ENCODE assay signal across 19 cellular contexts in the genomic region with DNA sequence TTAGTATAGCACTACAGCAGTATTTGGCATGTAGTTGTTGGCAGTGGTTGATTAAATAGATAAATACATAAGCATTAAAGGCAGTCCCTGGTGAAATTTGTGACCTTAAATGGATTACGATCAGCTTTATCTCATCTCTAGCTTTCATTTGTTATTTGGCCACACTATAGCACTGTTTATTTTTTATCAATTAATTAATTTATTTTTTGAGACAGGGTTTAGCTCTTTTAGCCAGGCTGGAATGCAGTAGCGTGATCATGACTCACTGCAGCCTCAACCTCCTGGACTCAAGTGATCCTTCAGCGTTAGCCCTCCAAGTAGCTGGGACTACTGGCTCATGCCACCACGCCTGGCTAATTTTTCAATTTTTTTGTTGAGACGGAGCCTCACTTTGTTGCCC. TPM values are rescaled to one million over a fixed set of nuclear protein-coding genes. Genes with fewer than 3 reads are reported as not detected.
DNase-seq lines count a peak whose midpoint lies in the region; ATAC-seq and TF ChIP-seq lines count a peak whose summit lies in the region.
"Had no signal": no experiment of that assay in that cellular context is flagged by ENCODE, and none has a peak within 500 bp of the region (broad histone marks: within the 10 kb centered on the region; RNA-seq: fewer than 3 reads in every experiment).

No MANE protein-coding gene starts in this region.

- POLR2A ChIA-PET in IMR-90 (lab: Charles Lee; ENCODE audit: unreplicated experiment): no interaction called here
- POLR2A ChIA-PET in CD4-positive, alpha-beta memory T cell (lab: Charles Lee; ENCODE audit: partially characterized antibody): interaction anchor here (0.9 to 5.7 kb wide), 2 partner anchors 15 to 78 kb away, joined by 6 to 101 read pairs; a partner anchor contains a TSS

- H3K14ac ChIP-seq in IMR-90 (replicated peaks; ENCODE audit: low read depth, low read length): peak overlapping the region; percentile 61; the same call in 1 of the 2 replicates

- H3K4ac ChIP-seq in IMR-90 (ENCODE audit: low read depth, low read length): peak overlapping the region; percentile 72; the same call in 1 of the 2 replicates

- peak overlapping the region; percentile 22; the same call in 1 of the 3 replicates for H2BK15ac ChIP-seq in IMR-90 (ENCODE audit: low read depth, low read length)

- H3K36me3 Mint-ChIP-seq in CD4-positive, alpha-beta memory T cell: no peaks in the 10 kb centered on the region
- H3K36me3 Mint-ChIP-seq: activated naive CD8-positive, alpha-beta T cell; IgD-negative memory B cell had no signal

- H3K4me2 ChIP-seq in IMR-90 (ENCODE audit: low read depth, low read length): peak overlapping the region; percentile 40

- TF ChIP-seq CTCF in IMR-90 (conservative IDR thresholded peaks at IDR 0.05; ENCODE audit: low read depth, low read length): no peak
- no peak for TF ChIP-seq CTCF in adrenal gland (IDR thresholded peaks at IDR 0.05)
- TF ChIP-seq CTCF in upper lobe of left lung (IDR thresholded peaks at IDR 0.05): no peak
- no peak for TF ChIP-seq CTCF in ovary (IDR thresholded peaks at IDR 0.05)

- dilution Hi-C loops in IMR-90 (cut with HindIII; ENCODE audit: low sequenced_read_pairs, unreplicated experiment): no loop called here

- BruUV-seq in IMR-90 (replicated peaks; lab: Mats Ljungman, UMichigan): no TSS peak

- peaks cover 7 to 30% of the 10 kb centered on the region in 2 experiments for H3K79me1 ChIP-seq in IMR-90 (ENCODE audit: low read depth in 1 of 2, low read length in 2 of 2)

- H3K4me3 ChIP-seq in IMR-90 (ENCODE audit: insufficient read depth, low read depth, low read length): no peak overlapping the region
- H3K4me3 ChIP-seq in adrenal gland: no peak overlapping the region
- H3K4me3 ChIP-seq in upper lobe of left lung: no peak overlapping the region
- no peak overlapping the region for H3K4me3 ChIP-seq in ovary
- no peak overlapping the region for H3K4me3 ChIP-seq in CD4-positive, alpha-beta memory T cell (ENCODE audit: low read length in 2 of 2)
- H3K4me3 ChIP-seq in HAP-1: no peak overlapping the region
- H3K4me3 ChIP-seq: SJCRH30, tibial artery had no signal

- H2AFZ ChIP-seq in IMR-90 (replicated peaks; ENCODE audit: low read length, poor library complexity): no peak overlapping the region

- H3K36me3 ChIP-seq in IMR-90 (ENCODE audit: control insufficient read depth, insufficient read depth, low read length) (no peaks in the 10 kb centered on the region), adrenal gland (replicated peaks in 1 of 2) (no peaks in the 10 kb centered on the region), upper lobe of left lung (no peaks in the 10 kb centered on the region), ovary (no peaks in the 10 kb centered on the region), HAP-1 (replicated peaks) (no peaks in the 10 kb centered on the region)
- no peaks in the 10 kb centered on the region for H3K36me3 ChIP-seq in CD4-positive, alpha-beta memory T cell (ENCODE audit: insufficient read depth, low read length)
- H3K36me3 ChIP-seq: SJCRH30, tibial artery had no signal

- H2BK120ac ChIP-seq in IMR-90 (ENCODE audit: low read depth, low read length): peak overlapping the region; percentile 83

- no peak overlapping the region for H2AK9ac ChIP-seq in IMR-90 (replicated peaks; ENCODE audit: low read depth, low read length, poor library complexity)

- H3K9me3 ChIP-seq in IMR-90 (ENCODE audit: control insufficient read depth, insufficient read depth, low read length) (no peaks in the 10 kb centered on the region), adrenal gland (replicated peaks in 1 of 3) (no peaks in the 10 kb centered on the region), upper lobe of left lung (no peaks in the 10 kb centered on the region), ovary (no peaks in the 10 kb centered on the region), HAP-1 (no peaks in the 10 kb centered on the region)
- no peaks in the 10 kb centered on the region for H3K9me3 ChIP-seq in CD4-positive, alpha-beta memory T cell (ENCODE audit: control insufficient read depth in 1 of 2, low read length in 2 of 2)
- H3K9me3 ChIP-seq: SJCRH30, tibial artery had no signal

- peaks cover 22 to 58% (median 37%) of the 10 kb centered on the region in 4 donors for H3K4me1 Mint-ChIP-seq in CD4-positive, alpha-beta memory T cell

- H4K8ac ChIP-seq in IMR-90 (ENCODE audit: low read depth in 2 of 2, low read length in 2 of 2): peak overlapping the region in 1 of 2 experiments; percentile 19; a peak in 1 of 4 replicates

- peak overlapping the region; percentile 91 for H3K27ac ChIP-seq in IMR-90 (ENCODE audit: insufficient read depth, low read length)
- H3K27ac ChIP-seq in adrenal gland: peak overlapping the region; percentile 13 to 74 (median 41)
- H3K27ac ChIP-seq in upper lobe of left lung: peak overlapping the region; percentile 11 to 69 (median 49)
- H3K27ac ChIP-seq in ovary: no peak overlapping the region
- H3K27ac ChIP-seq in CD4-positive, alpha-beta memory T cell (ENCODE audit: low read depth, low read length): no peak overlapping the region
- H3K27ac ChIP-seq: SJCRH30 had no signal

- H3K27me3 ChIP-seq in IMR-90 (ENCODE audit: control insufficient read depth, insufficient read depth, low read length) (no peaks in the 10 kb centered on the region), adrenal gland (no peaks in the 10 kb centered on the region), upper lobe of left lung (no peaks in the 10 kb centered on the region), ovary (no peaks in the 10 kb centered on the region), HAP-1 (ENCODE audit: low read depth) (no peaks in the 10 kb centered on the region)
- H3K27me3 ChIP-seq in CD4-positive, alpha-beta memory T cell (ENCODE audit: insufficient read depth, low read length): no peaks in the 10 kb centered on the region
- H3K27me3 ChIP-seq: tibial artery had no signal

- H3K18ac ChIP-seq in IMR-90 (ENCODE audit: low read depth, low read length): peak overlapping the region; percentile 65; the same call in 1 of the 2 replicates

- H3K4me3 Mint-ChIP-seq in CD4-positive, alpha-beta memory T cell: peak overlapping the region in 1 of 8 donors; percentile 51
- H3K4me3 Mint-ChIP-seq: activated CD4-positive, alpha-beta T cell treated with anti-CD3 and anti-CD28 coated beads, Interleukin-2, amount 10 ng/mL, durations not matched to agents 7 days and 5 days; activated naive CD8-positive, alpha-beta T cell; central memory CD8-positive, alpha-beta T cell had no signal

- no peak overlapping the region for H3K9ac ChIP-seq in IMR-90 (ENCODE audit: low read depth, low read length)

- DNase-seq in IMR-90: peak; percentile 83
- peak in 6 of 7 donors; percentile 61 to 79 (median 72) for DNase-seq in adrenal gland
- peak; percentile 31 for DNase-seq in hepatic stellate cell (ENCODE audit: low spot score)
- DNase-seq in upper lobe of left lung: peak in 1 of 2 donors; percentile 84
- DNase-seq in ovary: no peak
- DNase-seq in CD4-positive, alpha-beta memory T cell: no peak
- no peak for DNase-seq in HAP-1 (ENCODE audit: low spot score in 2 of 2)
- DNase-seq in NK-92 treated with Interleukin-12 subunit alpha and Interleukin-12 subunit beta, amount 100 ng/mL, for 24 hours (lab: John Stamatoyannopoulos, UW): no peak
- DNase-seq: activated CD4-positive, alpha-beta T cell treated with anti-CD3 and anti-CD28 coated beads, Interleukin-2, amount 10 ng/mL, durations not matched to agents 7 days and 5 days; activated T-cell treated with anti-CD3 and anti-CD28 coated beads, Interleukin-2, amount 50 U/mL, for 1 hour; GF-D8; mesendoderm; SJCRH30; stimulated activated CD4-positive, alpha-beta T cell treated with anti-CD3 and anti-CD28 coated beads, Interleukin-4, amount 100 ng/mL, for 1 hour; stimulated activated CD8-positive, alpha-beta memory T cell treated with anti-CD3 and anti-CD28 coated beads, Interleukin-4, amount 100 ng/mL, for 48 hours; tibial artery had no signal

- H4K5ac ChIP-seq in IMR-90 (ENCODE audit: low read depth, low read length): 0 out of 2 replicates have a peak overlapping the region, but pooled peaks have one; percentile 41

- H3K9me1 ChIP-seq in IMR-90 (ENCODE audit: insufficient read depth, low read length): peaks cover 7% of the 10 kb centered on the region; the same call in 1 of the 2 replicates

- no peaks in the 10 kb centered on the region; the same call in 1 of the 2 replicates for H4K20me1 ChIP-seq in IMR-90 (ENCODE audit: insufficient read depth, low read length)

- 0 out of 2 replicates have a peak overlapping the region, but pooled peaks have one; percentile 69 for H3K23ac ChIP-seq in IMR-90 (ENCODE audit: low read depth, low read length)

- H3K9me3 Mint-ChIP-seq in CD4-positive, alpha-beta memory T cell: no peaks in the 10 kb centered on the region
- H3K9me3 Mint-ChIP-seq: activated CD4-positive, alpha-beta T cell treated with anti-CD3 and anti-CD28 coated beads, Interleukin-2, amount 10 ng/mL, durations not matched to agents 7 days and 5 days; central memory CD8-positive, alpha-beta T cell; IgD-negative memory B cell had no signal

- CTCF ChIA-PET in IMR-90 (lab: Yijun Ruan, JAX): interaction anchor here (0.6 to 1.1 kb wide), 3 partner anchors 18 to 200 kb away, joined by 3 read pairs; no protein-coding TSS in a partner anchor
- CTCF ChIA-PET in CD4-positive, alpha-beta memory T cell (lab: Charles Lee; ENCODE audit: partially characterized antibody): interaction anchor here (0.7 kb wide), 1 partner anchor 15 kb away, joined by 3 read pairs; no protein-coding TSS in a partner anchor

- TF ChIP-seq EP300 in upper lobe of left lung (IDR thresholded peaks at IDR 0.05) (peak in 1 of 4 donors; percentile 74), ovary (IDR thresholded peaks at IDR 0.05) (no peak)

- H3K27me3 Mint-ChIP-seq in CD4-positive, alpha-beta memory T cell: no peaks in the 10 kb centered on the region
- H3K27me3 Mint-ChIP-seq: activated CD4-positive, alpha-beta T cell treated with anti-CD3 and anti-CD28 coated beads, Interleukin-2, amount 10 ng/mL, durations not matched to agents 7 days and 5 days; activated naive CD8-positive, alpha-beta T cell; central memory CD8-positive, alpha-beta T cell; IgD-negative memory B cell had no signal

- H2BK20ac ChIP-seq in IMR-90 (ENCODE audit: low read depth, low read length): peak overlapping the region; percentile 88

- peaks cover 12% of the 10 kb centered on the region for H3K4me1 ChIP-seq in IMR-90 (ENCODE audit: control insufficient read depth, insufficient read depth, low read length)
- H3K4me1 ChIP-seq in adrenal gland (replicated peaks in 1 of 2): peaks cover 2 to 23% of the 10 kb centered on the region in 2 donors
- H3K4me1 ChIP-seq in upper lobe of left lung: peaks cover 8 to 17% (median 16%) of the 10 kb centered on the region in 4 donors
- peaks cover 5% of the 10 kb centered on the region for H3K4me1 ChIP-seq in ovary (ENCODE audit: insufficient read depth)
- H3K4me1 ChIP-seq in CD4-positive, alpha-beta memory T cell (ENCODE audit: insufficient read depth, low read length): peaks cover 17% of the 10 kb centered on the region
- peaks cover 10% of the 10 kb centered on the region for H3K4me1 ChIP-seq in HAP-1
- H3K4me1 ChIP-seq: SJCRH30 had no signal

- H4K91ac ChIP-seq in IMR-90 (ENCODE audit: insufficient read depth, low read depth, low read length): peak overlapping the region; percentile 60

- ATAC-seq in IMR-90 (ENCODE audit: low read depth) (peak; percentile 68), upper lobe of left lung (ENCODE audit: low FRiP score in 2 of 2) (peak in 1 of 2 donors; percentile 68)

- TF ChIP-seq RAD21 in IMR-90 (IDR thresholded peaks at IDR 0.05; ENCODE audit: low read length): no peak

- peak overlapping the region; percentile 78 for H2BK5ac ChIP-seq in IMR-90 (ENCODE audit: low read depth, low read length, poor library complexity, severe bottlenecking)

- 38% methylated on average over 3 of the region's 5 CpGs; no CpG with 5 or more reads in 1 of the 2 experiments for WGBS in IMR-90 (ENCODE audit: extremely low coverage in 2 of 2, insufficient read length in 1 of 2), 2 experiments
- 27 to 55% (median 53%) methylated on average over 5 of the region's 5 CpGs for WGBS in adrenal gland, 4 donors
- WGBS in upper lobe of left lung, 2 donors: 52 to 68% methylated on average over 5 of the region's 5 CpGs
- WGBS in ovary, 3 donors: 76 to 83% (median 82%) methylated on average over 5 of the region's 5 CpGs

- intact Hi-C loops in IMR-90 (cut with micrococcal nuclease) (loop anchor here (5.0 kb wide), 1 partner anchor 177 kb away; no protein-coding TSS in a partner anchor), adrenal gland (cut with DNase I) (no loop called here), ovary (cut with DNase I) (no loop called here)
- intact Hi-C loops in CD4-positive, alpha-beta memory T cell (cut with micrococcal nuclease): loop anchor here (5.0 kb wide), 1 partner anchor 33 kb away; no protein-coding TSS in a partner anchor

- H2AK5ac ChIP-seq in IMR-90 (ENCODE audit: low read depth, low read length): no peak overlapping the region; the same call in 1 of the 2 replicates

- in situ Hi-C loops in IMR-90 (cut with MboI; ENCODE audit: low sequenced_read_pairs) (no loop called here), HAP-1 (cut with MboI; ENCODE audit: low sequenced_read_pairs) (no loop called here)

- H3K56ac ChIP-seq in IMR-90 (ENCODE audit: extremely low read depth, insufficient read depth, low read length): no peak overlapping the region

- no peak overlapping the region for H3K27ac Mint-ChIP-seq in CD4-positive, alpha-beta memory T cell
- H3K27ac Mint-ChIP-seq: activated CD4-positive, alpha-beta T cell treated with anti-CD3 and anti-CD28 coated beads, Interleukin-2, amount 10 ng/mL, durations not matched to agents 7 days and 5 days; activated naive CD8-positive, alpha-beta T cell; IgD-negative memory B cell had no signal

- TF ChIP-seq POLR2A in IMR-90 (IDR thresholded peaks at IDR 0.05; ENCODE audit: low read depth, low read length) (no peak), adrenal gland (IDR thresholded peaks at IDR 0.05) (peak in 1 of 2 donors; percentile 49), upper lobe of left lung (IDR thresholded peaks at IDR 0.05) (no peak), ovary (IDR thresholded peaks at IDR 0.05) (no peak)

RNA-seq across cellular contexts. Expression of a gene that starts 18.7 kb away (rescaled TPM):
- 27.6 and 29.4 TPM in 2 replicates for total RNA-seq in IMR-90 (2012; rRNA removed)
- 60.1 and 65.0 TPM in 2 replicates for polyA plus RNA-seq in IMR-90 (2012; rRNA removed)
- 40.0 and 40.7 TPM in 2 replicates for polyA plus RNA-seq in IMR-90 (2012; cell fraction: cytosol; rRNA removed)
- 81.6 and 132 TPM in 2 replicates for polyA plus RNA-seq in IMR-90 (2012; cell fraction: nucleus; rRNA removed; ENCODE audit: low replicate concordance)
- 100 to 1,000 TPM in 1 of 8 donors, 10 to 100 TPM in 7; 42.7 to 105 (median 71.0) TPM for total RNA-seq in adrenal gland
- polyA plus RNA-seq in adrenal gland: 100 to 1,000 TPM in 1 of 3 donors, 10 to 100 TPM in 2; 84.3 to 103 (median 87.3) TPM
- 10 to 100 TPM; 45.1 to 86.6 (median 54.6) TPM for total RNA-seq in upper lobe of left lung
- total RNA-seq in ovary: 10 to 100 TPM; 26.8 to 63.8 (median 56.5) TPM
- polyA plus RNA-seq in ovary: 100 to 1,000 TPM in 1 of 2 donors, 10 to 100 TPM in 1; 26.0 to 113 TPM
- 10 to 100 TPM; 62.6 to 62.8 TPM for total RNA-seq in CD4-positive, alpha-beta memory T cell
- polyA plus RNA-seq in CD4-positive, alpha-beta memory T cell: 10 to 100 TPM; 12.0 to 35.0 TPM

Comparison
In these comparisons a context has a peak if more than half of its experiments do, and no peak if none do; other contexts are left out.
1. DNase-seq: peak in IMR-90 (single experiment), adrenal gland (6 of 7) and hepatic stellate cell (single experiment); none in ovary (0 of 5), CD4-positive, alpha-beta memory T cell (0 of 5), HAP-1 (0 of 2) and NK-92 treated with Interleukin-12 subunit alpha and Interleukin-12 subunit beta, amount 100 ng/mL, for 24 hours (single experiment).
2. H3K27ac ChIP-seq: peak in IMR-90 (single experiment), adrenal gland (5 of 5) and upper lobe of left lung (4 of 4); none in ovary (0 of 2) and CD4-positive, alpha-beta memory T cell (single experiment).
3. intact Hi-C loops: an anchor here in IMR-90 (5.0 kb wide) and CD4-positive, alpha-beta memory T cell (5.0 kb wide); none called in adrenal gland and ovary.